ENCODE assay signal across 16 cellular contexts in the genomic region with DNA sequence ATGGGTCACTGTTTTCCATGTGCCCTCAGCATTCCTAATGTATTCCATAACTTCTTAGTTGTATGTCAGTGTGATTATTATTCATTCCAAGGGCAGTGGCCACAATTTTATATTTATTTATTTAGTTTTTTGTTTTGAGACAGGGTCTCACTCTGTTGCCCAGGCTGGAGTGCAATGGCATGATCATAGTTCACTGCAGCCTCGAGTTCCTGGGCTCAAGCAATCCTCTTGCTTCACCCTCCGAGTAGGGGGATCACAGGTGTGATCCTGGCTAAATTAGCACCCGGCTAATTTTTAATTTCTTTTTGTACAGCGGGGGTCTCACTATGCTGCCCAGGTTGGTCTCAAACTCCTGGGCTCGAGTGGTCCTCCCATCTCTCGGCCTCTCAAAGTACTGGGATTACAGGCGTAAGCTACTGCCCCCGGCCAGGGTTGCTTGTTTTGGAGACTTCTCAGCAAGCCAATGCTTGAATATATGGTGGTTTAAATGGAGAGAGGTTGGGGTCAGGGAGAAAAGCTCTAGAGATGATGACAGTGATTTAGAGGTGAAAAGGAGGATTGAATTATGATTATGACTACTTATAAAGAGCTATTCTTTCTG. TPM values are rescaled to one million over a fixed set of nuclear protein-coding genes. Genes with fewer than 3 reads are reported as not detected.
A peak's percentile ranks its signal among the peaks of the same experiment; 100 is the strongest.
DNase-seq lines count a peak whose midpoint lies in the region; ATAC-seq and TF ChIP-seq lines count a peak whose summit lies in the region.
"Had no signal": no experiment of that assay in that cellular context is flagged by ENCODE, and none has a peak within 500 bp of the region (broad histone marks: within the 10 kb centered on the region; RNA-seq: fewer than 3 reads in every experiment).

No MANE protein-coding gene starts in this region.

- H3K27me3 Mint-ChIP-seq in activated T-cell treated with anti-CD3 and anti-CD28 coated beads, Interleukin-2, amount 50 U/mL, for 24 hours: peaks cover 33% of the 10 kb centered on the region
- H3K27me3 Mint-ChIP-seq in activated T-cell treated with anti-CD3 and anti-CD28 coated beads, Interleukin-2, amount 50 U/mL, for 4 hours (ENCODE audit: low read depth): peaks cover 17% of the 10 kb centered on the region

- in situ Hi-C loops in G401 (cut with HindIII; ENCODE audit: low sequenced_read_pairs): no loop called here

- H3K4me2 ChIP-seq in fibroblast of lung (ENCODE audit: extremely low read depth, insufficient read depth, low read length): no peak overlapping the region

- peak overlapping the region; percentile 91 for H3K27ac Mint-ChIP-seq in activated T-cell treated with anti-CD3 and anti-CD28 coated beads, Interleukin-2, amount 50 U/mL, for 24 hours
- H3K27ac Mint-ChIP-seq: effector memory CD8-positive, alpha-beta T cell had no signal

- H3K36me3 Mint-ChIP-seq in activated T-cell treated with anti-CD3 and anti-CD28 coated beads, Interleukin-2, amount 50 U/mL, for 24 hours (ENCODE audit: low read depth): no peaks in the 10 kb centered on the region
- no peaks in the 10 kb centered on the region for H3K36me3 Mint-ChIP-seq in activated T-cell treated with anti-CD3 and anti-CD28 coated beads, Interleukin-2, amount 50 U/mL, for 4 hours (ENCODE audit: insufficient read depth)

- 84 to 94% methylated on average over 8 of the region's 8 CpGs for WGBS in thyroid gland, 2 donors

- peaks cover 22% of the 10 kb centered on the region for H3K79me2 ChIP-seq in fibroblast of lung (ENCODE audit: control insufficient read depth, insufficient read depth, low read length)

- H3K4me3 Mint-ChIP-seq in activated T-cell treated with anti-CD3 and anti-CD28 coated beads, Interleukin-2, amount 50 U/mL, for 24 hours: no peak overlapping the region
- H3K4me3 Mint-ChIP-seq in activated T-cell treated with anti-CD3 and anti-CD28 coated beads, Interleukin-2, amount 50 U/mL, for 4 hours: no peak overlapping the region
- H3K4me3 Mint-ChIP-seq: effector memory CD8-positive, alpha-beta T cell; mesothelial cell of epicardium had no signal

- no peaks in the 10 kb centered on the region for H3K27me3 ChIP-seq in RWPE2 (ENCODE audit: insufficient read depth, poor library complexity, severe bottlenecking)
- no peaks in the 10 kb centered on the region for H3K27me3 ChIP-seq in fibroblast of lung (ENCODE audit: control insufficient read depth, insufficient read depth, low read length)
- no peaks in the 10 kb centered on the region for H3K27me3 ChIP-seq in thyroid gland
- H3K27me3 ChIP-seq: gastrocnemius medialis had no signal

- no peak for ATAC-seq in activated T-cell treated with anti-CD3 and anti-CD28 coated beads, Interleukin-2, amount 50 U/mL, for 4 hours
- ATAC-seq in RWPE2 (ENCODE audit: low read depth) (no peak), GM19452 (IDR thresholded peaks at IDR 0.05; ENCODE audit: unreplicated experiment) (no peak), GM18505 (IDR thresholded peaks at IDR 0.05; ENCODE audit: unreplicated experiment) (no peak)
- ATAC-seq: effector memory CD8-positive, alpha-beta T cell had no signal

- H3K4me1 Mint-ChIP-seq in activated T-cell treated with anti-CD3 and anti-CD28 coated beads, Interleukin-2, amount 50 U/mL, for 24 hours (ENCODE audit: low read depth): peaks cover 39% of the 10 kb centered on the region
- H3K4me1 Mint-ChIP-seq in activated T-cell treated with anti-CD3 and anti-CD28 coated beads, Interleukin-2, amount 50 U/mL, for 4 hours (ENCODE audit: low read depth): peaks cover 15% of the 10 kb centered on the region

- TF ChIP-seq POLR2A in thyroid gland (IDR thresholded peaks at IDR 0.05) (no peak), GM18505 (IDR thresholded peaks at IDR 0.05; ENCODE audit: borderline replicate concordance, extremely low read depth, insufficient read depth, insufficient read length) (no peak)

- no peak overlapping the region for H2AFZ ChIP-seq in fibroblast of lung (ENCODE audit: low read length)

- peaks cover 40% of the 10 kb centered on the region for H3K36me3 ChIP-seq in RWPE2 (ENCODE audit: low read depth)
- H3K36me3 ChIP-seq in fibroblast of lung (ENCODE audit: control insufficient read depth, insufficient read depth, low read length): no peaks in the 10 kb centered on the region
- no peaks in the 10 kb centered on the region for H3K36me3 ChIP-seq in thyroid gland
- H3K36me3 ChIP-seq: cardiac muscle cell, gastrocnemius medialis had no signal

- no peak for DNase-seq in activated T-cell treated with anti-CD3 and anti-CD28 coated beads, Interleukin-2, amount 50 U/mL, for 24 hours
- no peak for DNase-seq in activated T-cell treated with anti-CD3 and anti-CD28 coated beads, Interleukin-2, amount 50 U/mL, for 4 hours
- no peak for DNase-seq in RWPE2 (ENCODE audit: low spot score)
- no peak for DNase-seq in fibroblast of lung (ENCODE audit: low read depth in 2 of 2)
- DNase-seq in thyroid gland: no peak
- no peak for DNase-seq in G401 (ENCODE audit: low spot score)
- DNase-seq: Caco-2; effector memory CD8-positive, alpha-beta T cell; MV-4-11; NCI-H774 had no signal

- H3K9me3 Mint-ChIP-seq in activated T-cell treated with anti-CD3 and anti-CD28 coated beads, Interleukin-2, amount 50 U/mL, for 24 hours: no peaks in the 10 kb centered on the region
- no peaks in the 10 kb centered on the region for H3K9me3 Mint-ChIP-seq in activated T-cell treated with anti-CD3 and anti-CD28 coated beads, Interleukin-2, amount 50 U/mL, for 4 hours
- H3K9me3 Mint-ChIP-seq: effector memory CD8-positive, alpha-beta T cell; mesothelial cell of epicardium had no signal

- intact Hi-C loops in thyroid gland (cut with DNase I): loop anchor here (10.0 kb wide), 1 partner anchor 174 kb away; no protein-coding TSS in a partner anchor

- no peaks in the 10 kb centered on the region for H4K20me1 ChIP-seq in fibroblast of lung (ENCODE audit: control insufficient read depth, extremely low read depth, insufficient read depth, low read length)

- H3K9ac ChIP-seq in fibroblast of lung (ENCODE audit: insufficient read depth, low read length): no peak overlapping the region

- no peak overlapping the region for H3K4me3 ChIP-seq in RWPE2 (ENCODE audit: severe bottlenecking)
- no peak overlapping the region for H3K4me3 ChIP-seq in fibroblast of lung (replicated peaks in 1 of 4; ENCODE audit: control extremely low read depth in 1 of 4, insufficient read depth in 1 of 4, low read depth in 3 of 4, low read length in 4 of 4)
- no peak overlapping the region for H3K4me3 ChIP-seq in thyroid gland (replicated peaks in 1 of 3)
- H3K4me3 ChIP-seq: cardiac muscle cell, gastrocnemius medialis had no signal

- peaks cover 68% of the 10 kb centered on the region for H3K4me1 ChIP-seq in RWPE2 (ENCODE audit: insufficient read depth, poor library complexity, severe bottlenecking)
- peaks cover 30% of the 10 kb centered on the region for H3K4me1 ChIP-seq in fibroblast of lung (ENCODE audit: control insufficient read depth, extremely low read depth, insufficient read depth, low read length)
- peaks cover 42 to 72% of the 10 kb centered on the region in 2 donors for H3K4me1 ChIP-seq in thyroid gland
- H3K4me1 ChIP-seq: gastrocnemius medialis had no signal

- H3K27ac ChIP-seq in RWPE2 (ENCODE audit: poor library complexity, severe bottlenecking) (peak overlapping the region; percentile 93), fibroblast of lung (ENCODE audit: insufficient read depth, low read length) (peak overlapping the region; percentile 95), thyroid gland (peak overlapping the region; percentile 82 to 92 (median 82))
- H3K27ac ChIP-seq: cardiac muscle cell, gastrocnemius medialis had no signal

- no peak for TF ChIP-seq CTCF in RWPE2 (IDR thresholded peaks at IDR 0.05; ENCODE audit: poor library complexity, severe bottlenecking)
- no peak for TF ChIP-seq CTCF in fibroblast of lung (conservative IDR thresholded peaks at IDR 0.05 in 1 of 2, IDR thresholded peaks at IDR 0.05 in 1 of 2; ENCODE audit: low read depth in 1 of 2, low read length in 2 of 2)
- no peak for TF ChIP-seq CTCF in thyroid gland (IDR thresholded peaks at IDR 0.05)

- no peaks in the 10 kb centered on the region for H3K9me3 ChIP-seq in RWPE2 (ENCODE audit: severe bottlenecking)
- no peaks in the 10 kb centered on the region for H3K9me3 ChIP-seq in fibroblast of lung (ENCODE audit: control insufficient read depth, insufficient read depth, low read depth, low read length)
- H3K9me3 ChIP-seq in thyroid gland: no peaks in the 10 kb centered on the region
- H3K9me3 ChIP-seq: Caco-2, gastrocnemius medialis had no signal

RNA-seq across cellular contexts. Expression of gene GPRC5A, which starts 7.6 kb away (rescaled TPM):
- total RNA-seq in activated T-cell treated with anti-CD3 and anti-CD28 coated beads, Interleukin-2, amount 50 U/mL, for 4 hours: under 1 TPM; 0.30 to 0.86 (median 0.50) TPM
- total RNA-seq in fibroblast of lung (2.3 and 4.8 TPM in 2 replicates), thyroid gland (100 to 1,000 TPM; 107 to 207 (median 128) TPM)
- 46.8 and 83.8 TPM in 2 replicates for polyA plus RNA-seq in fibroblast of lung
- 19.1 and 34.8 TPM in 2 replicates for polyA plus RNA-seq in fibroblast of lung (2012)
- 139 and 200 TPM in 2 replicates for polyA minus RNA-seq in fibroblast of lung (ENCODE audit: low replicate concordance)
- total RNA-seq in G401 (2014; rRNA removed; shearing (Covaris generic)): 22.8 and 23.8 TPM in 2 replicates

RNA-seq across cellular contexts. Expression of gene GPRC5D, which starts 53.0 kb away (rescaled TPM):
- not detected for total RNA-seq in activated T-cell treated with anti-CD3 and anti-CD28 coated beads, Interleukin-2, amount 50 U/mL, for 4 hours
- total RNA-seq in fibroblast of lung (not detected in 2 replicates), thyroid gland (not detected)
- polyA plus RNA-seq in fibroblast of lung: 0.08 and 0.35 TPM in 2 replicates
- 0.38 TPM in 1 of 2 replicates, not detected in the other for polyA plus RNA-seq in fibroblast of lung (2012)
- 3.2 and 3.5 TPM in 2 replicates for polyA minus RNA-seq in fibroblast of lung (ENCODE audit: low replicate concordance)
- not detected in 2 replicates for total RNA-seq in G401 (2014; rRNA removed; shearing (Covaris generic))
- total RNA-seq: Caco-2, cardiac muscle cell, gastrocnemius medialis, mesothelial cell of epicardium, omental fat pad had no signal
